In genomic region chr14:73102806-73103497, GRCh38 we compare ENCODE assay signal across 1 cellular context.
TF ChIP-seq lines count a peak whose summit lies in the region.

No MANE protein-coding gene starts in this region.

TF ChIP-seq in WTC11, 78 proteins besides CTCF, POLR2A, EP300 and RAD21 (continued from another document):
- TF ChIP-seq E2F1 (CRISPR knock-in tag; IDR thresholded peaks at IDR 0.05) (no peak), CREM (CRISPR knock-in tag; IDR thresholded peaks at IDR 0.05) (no peak), ZNF138 (CRISPR knock-in tag; conservative IDR thresholded peaks at IDR 0.05) (no peak), NFATC4 (CRISPR knock-in tag; IDR thresholded peaks at IDR 0.05) (no peak), GTF2I (CRISPR knock-in tag; conservative IDR thresholded peaks at IDR 0.05) (no peak), CBFB (CRISPR knock-in tag; IDR thresholded peaks at IDR 0.05; ENCODE audit: low read depth) (no peak), TEAD4 (CRISPR knock-in tag; IDR thresholded peaks at IDR 0.05) (no peak), ZNF232 (CRISPR knock-in tag; IDR thresholded peaks at IDR 0.05) (no peak), TCF7 (CRISPR knock-in tag; IDR thresholded peaks at IDR 0.05; ENCODE audit: low read depth) (no peak), ZNF423 (CRISPR knock-in tag; IDR thresholded peaks at IDR 0.05) (no peak)
- TF ChIP-seq, protein P1, sequence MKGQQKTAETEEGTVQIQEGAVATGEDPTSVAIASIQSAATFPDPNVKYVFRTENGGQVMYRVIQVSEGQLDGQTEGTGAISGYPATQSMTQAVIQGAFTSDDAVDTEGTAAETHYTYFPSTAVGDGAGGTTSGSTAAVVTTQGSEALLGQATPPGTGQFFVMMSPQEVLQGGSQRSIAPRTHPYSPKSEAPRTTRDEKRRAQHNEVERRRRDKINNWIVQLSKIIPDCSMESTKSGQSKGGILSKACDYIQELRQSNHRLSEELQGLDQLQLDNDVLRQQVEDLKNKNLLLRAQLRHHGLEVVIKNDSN (CRISPR knock-in tag; IDR thresholded peaks at IDR 0.05): no peak
- TF ChIP-seq, protein P2, sequence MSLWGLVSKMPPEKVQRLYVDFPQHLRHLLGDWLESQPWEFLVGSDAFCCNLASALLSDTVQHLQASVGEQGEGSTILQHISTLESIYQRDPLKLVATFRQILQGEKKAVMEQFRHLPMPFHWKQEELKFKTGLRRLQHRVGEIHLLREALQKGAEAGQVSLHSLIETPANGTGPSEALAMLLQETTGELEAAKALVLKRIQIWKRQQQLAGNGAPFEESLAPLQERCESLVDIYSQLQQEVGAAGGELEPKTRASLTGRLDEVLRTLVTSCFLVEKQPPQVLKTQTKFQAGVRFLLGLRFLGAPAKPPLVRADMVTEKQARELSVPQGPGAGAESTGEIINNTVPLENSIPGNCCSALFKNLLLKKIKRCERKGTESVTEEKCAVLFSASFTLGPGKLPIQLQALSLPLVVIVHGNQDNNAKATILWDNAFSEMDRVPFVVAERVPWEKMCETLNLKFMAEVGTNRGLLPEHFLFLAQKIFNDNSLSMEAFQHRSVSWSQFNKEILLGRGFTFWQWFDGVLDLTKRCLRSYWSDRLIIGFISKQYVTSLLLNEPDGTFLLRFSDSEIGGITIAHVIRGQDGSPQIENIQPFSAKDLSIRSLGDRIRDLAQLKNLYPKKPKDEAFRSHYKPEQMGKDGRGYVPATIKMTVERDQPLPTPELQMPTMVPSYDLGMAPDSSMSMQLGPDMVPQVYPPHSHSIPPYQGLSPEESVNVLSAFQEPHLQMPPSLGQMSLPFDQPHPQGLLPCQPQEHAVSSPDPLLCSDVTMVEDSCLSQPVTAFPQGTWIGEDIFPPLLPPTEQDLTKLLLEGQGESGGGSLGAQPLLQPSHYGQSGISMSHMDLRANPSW (CRISPR knock-in tag; conservative IDR thresholded peaks at IDR 0.05; ENCODE audit: low read depth): no peak
